Comparison of ENCODE assay signal across 25 cellular contexts in genomic region chr2:63226297-63226696, GRCh38.
"Had no signal": no experiment of that assay in that cellular context is flagged by ENCODE, and none has a peak within 500 bp of the region (broad histone marks: within the 10 kb centered on the region; RNA-seq: fewer than 3 reads in every experiment).

No MANE protein-coding gene starts in this region.

- H3K36me3 ChIP-seq: adrenal gland, esophagus muscularis mucosa, heart right ventricle, left lung, lower lobe of right lung, pancreas, prostate gland, right atrium auricular region, suprapubic skin, tibial artery had no signal

- H3K4me1 Mint-ChIP-seq: activated naive CD8-positive, alpha-beta T cell treated with anti-CD3 and anti-CD28 coated beads for 36 hours; naive thymus-derived CD4-positive, alpha-beta T cell had no signal

- DNase-seq: activated CD4-positive, alpha-beta T cell treated with anti-CD3 and anti-CD28 coated beads for 4 hours; activated CD4-positive, alpha-beta T cell treated with anti-CD3 and anti-CD28 coated beads, Interleukin-2, amount 50 U/mL, for 4 hours; activated CD4-positive, CD25-positive, alpha-beta regulatory T cell; activated effector memory CD4-positive, alpha-beta T cell treated with anti-CD3 and anti-CD28 coated beads, Interleukin-2, amount 50 U/mL, for 16 hours; activated naive CD4-positive, alpha-beta T cell treated with anti-CD3 and anti-CD28 coated beads for 36 hours; activated naive CD8-positive, alpha-beta T cell treated with anti-CD3 and anti-CD28 coated beads for 36 hours; adrenal gland; aorta; body of pancreas; cortex of kidney; heart right ventricle; kidney glomerular epithelial cell; left lung; lower lobe of right lung; midbrain; naive thymus-derived CD4-positive, alpha-beta T cell; pancreas; stimulated activated naive CD4-positive, alpha-beta T cell; tibial artery had no signal

- FAIRE-seq: pancreas had no signal

- H3K4me3 ChIP-seq: adrenal gland, body of pancreas, esophagus muscularis mucosa, heart right ventricle, left lung, lower lobe of right lung, pancreas, prostate gland, right atrium auricular region, suprapubic skin, tibial artery had no signal

- H3K27me3 ChIP-seq: adrenal gland, body of pancreas, esophagus muscularis mucosa, foreskin keratinocyte, heart right ventricle, left lung, pancreas, right atrium auricular region, suprapubic skin, tibial artery had no signal

- ATAC-seq: body of pancreas; foreskin keratinocyte; heart right ventricle; left lung; lower lobe of right lung; naive thymus-derived CD4-positive, alpha-beta T cell; pancreas had no signal

- H3K27ac ChIP-seq: adrenal gland, body of pancreas, esophagus muscularis mucosa, foreskin keratinocyte, heart right ventricle, left lung, lower lobe of right lung, pancreas, prostate gland, right atrium auricular region, suprapubic skin, tibial artery had no signal

- H3K9me3 ChIP-seq: adrenal gland, body of pancreas, esophagus muscularis mucosa, lower lobe of right lung, pancreas, prostate gland, suprapubic skin, tibial artery had no signal

- H3K4me3 Mint-ChIP-seq: activated naive CD4-positive, alpha-beta T cell treated with anti-CD3 and anti-CD28 coated beads for 36 hours; activated naive CD8-positive, alpha-beta T cell treated with anti-CD3 and anti-CD28 coated beads for 36 hours; activated T-helper 1 cell treated with anti-CD3 and anti-CD28 coated beads, Interleukin-12 subunit alpha, Interleukin-12 subunit beta, Interleukin-2, Interleukin-4 antibody, amounts not matched to agents 30 ng/mL and 10 ng/mL and 1 ng/mL, durations not matched to agents 14 hours and 24 hours and 36 hours; naive thymus-derived CD4-positive, alpha-beta T cell had no signal

- H3K27ac Mint-ChIP-seq: activated naive CD4-positive, alpha-beta T cell treated with anti-CD3 and anti-CD28 coated beads for 36 hours; activated naive CD8-positive, alpha-beta T cell treated with anti-CD3 and anti-CD28 coated beads for 36 hours; activated T-helper 1 cell treated with anti-CD3 and anti-CD28 coated beads, Interleukin-12 subunit alpha, Interleukin-12 subunit beta, Interleukin-2, Interleukin-4 antibody, amounts not matched to agents 30 ng/mL and 10 ng/mL and 1 ng/mL, durations not matched to agents 14 hours and 24 hours and 36 hours; naive thymus-derived CD4-positive, alpha-beta T cell had no signal

- H3K4me1 ChIP-seq: adrenal gland, body of pancreas, esophagus muscularis mucosa, heart right ventricle, left lung, lower lobe of right lung, pancreas, prostate gland, right atrium auricular region, tibial artery had no signal

- H3K27me3 Mint-ChIP-seq: activated naive CD8-positive, alpha-beta T cell treated with anti-CD3 and anti-CD28 coated beads for 36 hours; naive thymus-derived CD4-positive, alpha-beta T cell had no signal
